15 cellular contexts compared by ENCODE assay signal in genomic region chr5:110925916-110926315, GRCh38.
DNase-seq lines count a peak whose midpoint lies in the region; ATAC-seq and TF ChIP-seq lines count a peak whose summit lies in the region.
"Had no signal": no experiment of that assay in that cellular context is flagged by ENCODE, and none has a peak within 500 bp of the region (broad histone marks: within the 10 kb centered on the region; RNA-seq: fewer than 3 reads in every experiment).

No MANE protein-coding gene starts in this region.

- no peaks in the 10 kb centered on the region for H3K9me3 ChIP-seq in IMR-90 (ENCODE audit: control insufficient read depth, insufficient read depth, low read length)
- H3K9me3 ChIP-seq in thoracic aorta, result no peaks in the 10 kb centered on the region

- H3K4ac ChIP-seq in IMR-90 (ENCODE audit: low read depth, low read length), result peak overlapping the region; percentile 59; the same call in 1 of the 2 replicates

- no peaks in the 10 kb centered on the region for H3K9me1 ChIP-seq in IMR-90 (ENCODE audit: insufficient read depth, low read length)

- H3K4me1 ChIP-seq in IMR-90 (ENCODE audit: control insufficient read depth, insufficient read depth, low read length) (peaks cover 2% of the 10 kb centered on the region), thoracic aorta (ENCODE audit: control insufficient read depth in 1 of 2, low read depth in 2 of 2) (peaks cover 10 to 21% of the 10 kb centered on the region in 2 donors)

- no peak for TF ChIP-seq RAD21 in IMR-90 (IDR thresholded peaks at IDR 0.05; ENCODE audit: low read length)

- peak overlapping the region; percentile 45; the same call in 1 of the 2 replicates for H4K5ac ChIP-seq in IMR-90 (ENCODE audit: low read depth, low read length)

- H2AFZ ChIP-seq in IMR-90 (replicated peaks; ENCODE audit: low read length, poor library complexity), result peak overlapping the region; percentile 64
- H2AFZ ChIP-seq: GM23248 had no signal

- no peaks in the 10 kb centered on the region for H3K79me1 ChIP-seq in IMR-90 (ENCODE audit: low read depth in 1 of 2, low read length in 2 of 2)

- H3K36me3 ChIP-seq in IMR-90 (ENCODE audit: control insufficient read depth, insufficient read depth, low read length) (no peaks in the 10 kb centered on the region), thoracic aorta (no peaks in the 10 kb centered on the region)

- ATAC-seq in Right ventricle myocardium superior (ENCODE audit: poor library complexity) (peak; percentile 85), IMR-90 (ENCODE audit: low read depth) (no peak), thoracic aorta (ENCODE audit: insufficient number of reproducible peaks, low FRiP score, low read depth) (peak; percentile 89)
- ATAC-seq in natural killer cell treated with Interleukin-12 subunit alpha and Interleukin-12 subunit beta and Interleukin-15 and Interleukin-18, amount 100 ng/mL, for 72 hours, result no peak
- ATAC-seq: GM12878 had no signal

- H4K8ac ChIP-seq in IMR-90 (ENCODE audit: low read depth in 2 of 2, low read length in 2 of 2), result 0 out of 4 replicates have a peak overlapping the region, but pooled peaks of 1 of the 2 experiments have one; percentile 56

- peak overlapping the region; percentile 23; the same call in 1 of the 2 replicates for H2BK20ac ChIP-seq in IMR-90 (ENCODE audit: low read depth, low read length)

- DNase-seq in Right ventricle myocardium superior (no peak), cardiac septum (ENCODE audit: low spot score) (no peak), IMR-90 (no peak), fibroblast of the aortic adventitia (ENCODE audit: low read depth) (peak; percentile 25), thoracic aorta (ENCODE audit: low spot score) (no peak), GM10266 (ENCODE audit: extremely low spot score) (no peak)
- no peak for DNase-seq in natural killer cell treated with Interleukin-12 subunit alpha and Interleukin-12 subunit beta and Interleukin-15 and Interleukin-18, amount 100 ng/mL, for 72 hours (ENCODE audit: low spot score)
- DNase-seq: C1 segment of cervical spinal cord; Calu3; CD4-positive, alpha-beta T cell; DMS 273 treated with DMSO at 0.1 percent for 48 hours; H9 had no signal

- 100% methylated on average over 1 of the region's 1 CpG; no CpG with 5 or more reads in 1 of the 2 experiments for WGBS in IMR-90 (ENCODE audit: extremely low coverage in 2 of 2, insufficient read length in 1 of 2), 2 experiments

- H3K27me3 ChIP-seq in IMR-90 (ENCODE audit: control insufficient read depth, insufficient read depth, low read length) (no peaks in the 10 kb centered on the region), thoracic aorta (replicated peaks; ENCODE audit: insufficient read depth) (no peaks in the 10 kb centered on the region)

- H3K4me3 Mint-ChIP-seq in natural killer cell treated with Interleukin-12 subunit alpha and Interleukin-12 subunit beta and Interleukin-15 and Interleukin-18, amount 100 ng/mL, for 72 hours, result no peak overlapping the region
- H3K4me3 Mint-ChIP-seq: B cell; CD4-positive, alpha-beta T cell; H9 had no signal

- H4K91ac ChIP-seq in IMR-90 (ENCODE audit: insufficient read depth, low read depth, low read length), result no peak overlapping the region

- H3K27ac ChIP-seq in IMR-90 (ENCODE audit: insufficient read depth, low read length) (no peak overlapping the region), thoracic aorta (peak overlapping the region in 1 of 2 donors; percentile 55)
- H3K27ac ChIP-seq: GM23248 had no signal

- intact Hi-C loops in Right ventricle myocardium superior (cut with DNase I) (no loop called here), cardiac septum (cut with DNase I) (no loop called here), IMR-90 (cut with micrococcal nuclease) (no loop called here)

- H3K4me1 Mint-ChIP-seq in natural killer cell treated with Interleukin-12 subunit alpha and Interleukin-12 subunit beta and Interleukin-15 and Interleukin-18, amount 100 ng/mL, for 72 hours (ENCODE audit: low read depth in 2 of 2), result no peaks in the 10 kb centered on the region
- H3K4me1 Mint-ChIP-seq: B cell, H9 had no signal

- no peak overlapping the region for H3K56ac ChIP-seq in IMR-90 (ENCODE audit: extremely low read depth, insufficient read depth, low read length)

- H2AK5ac ChIP-seq in IMR-90 (ENCODE audit: low read depth, low read length), result no peak overlapping the region; the same call in 1 of the 2 replicates

- no peaks in the 10 kb centered on the region for H4K20me1 ChIP-seq in IMR-90 (ENCODE audit: insufficient read depth, low read length)

- no peaks in the 10 kb centered on the region for H3K36me3 Mint-ChIP-seq in natural killer cell treated with Interleukin-12 subunit alpha and Interleukin-12 subunit beta and Interleukin-15 and Interleukin-18, amount 100 ng/mL, for 72 hours

- peak overlapping the region; percentile 70; the same call in 1 of the 2 replicates for H3K18ac ChIP-seq in IMR-90 (ENCODE audit: low read depth, low read length)

- no peak overlapping the region for H3K27ac Mint-ChIP-seq in natural killer cell treated with Interleukin-12 subunit alpha and Interleukin-12 subunit beta and Interleukin-15 and Interleukin-18, amount 100 ng/mL, for 72 hours
- H3K27ac Mint-ChIP-seq: B cell; CD4-positive, alpha-beta T cell; H9 had no signal

- in situ Hi-C loops in IMR-90 (cut with MboI; ENCODE audit: low sequenced_read_pairs), result no loop called here

- CTCF ChIA-PET in IMR-90 (lab: Yijun Ruan, JAX), result no interaction called here

- no TSS peak for BruUV-seq in IMR-90 (replicated peaks; lab: Mats Ljungman, UMichigan)

- H3K4me3 ChIP-seq in IMR-90 (ENCODE audit: insufficient read depth, low read depth, low read length), result no peak overlapping the region
- H3K4me3 ChIP-seq in fibroblast of the aortic adventitia (ENCODE audit: low read depth, low read length), result no peak overlapping the region
- H3K4me3 ChIP-seq in thoracic aorta, result no peak overlapping the region
- H3K4me3 ChIP-seq: GM12878, GM23248 had no signal

- peaks cover 3% of the 10 kb centered on the region for H3K9me3 Mint-ChIP-seq in natural killer cell treated with Interleukin-12 subunit alpha and Interleukin-12 subunit beta and Interleukin-15 and Interleukin-18, amount 100 ng/mL, for 72 hours
- H3K9me3 Mint-ChIP-seq: CD4-positive, alpha-beta T cell; H9 had no signal

- peak overlapping the region; percentile 49; the same call in 1 of the 2 replicates for H3K14ac ChIP-seq in IMR-90 (replicated peaks; ENCODE audit: low read depth, low read length)

- H3K9ac ChIP-seq in IMR-90 (ENCODE audit: low read depth, low read length), result no peak overlapping the region
- H3K9ac ChIP-seq: GM23248 had no signal

- POLR2A ChIA-PET in IMR-90 (lab: Charles Lee; ENCODE audit: unreplicated experiment), result no interaction called here

- H2BK15ac ChIP-seq in IMR-90 (ENCODE audit: low read depth, low read length), result peak overlapping the region; percentile 74; the same call in 1 of the 3 replicates

- no peak overlapping the region for H2AK9ac ChIP-seq in IMR-90 (replicated peaks; ENCODE audit: low read depth, low read length, poor library complexity)

- no peak overlapping the region for H2BK120ac ChIP-seq in IMR-90 (ENCODE audit: low read depth, low read length)

- H3K27me3 Mint-ChIP-seq in natural killer cell treated with Interleukin-12 subunit alpha and Interleukin-12 subunit beta and Interleukin-15 and Interleukin-18, amount 100 ng/mL, for 72 hours, result no peaks in the 10 kb centered on the region

- H3K4me2 ChIP-seq in IMR-90 (ENCODE audit: low read depth, low read length), result no peak overlapping the region

- dilution Hi-C loops in IMR-90 (cut with HindIII; ENCODE audit: low sequenced_read_pairs, unreplicated experiment), result no loop called here

- no peak for TF ChIP-seq POLR2A in IMR-90 (IDR thresholded peaks at IDR 0.05; ENCODE audit: low read depth, low read length)

- no peak overlapping the region for H3K23ac ChIP-seq in IMR-90 (ENCODE audit: low read depth, low read length)

- TF ChIP-seq CTCF in IMR-90 (conservative IDR thresholded peaks at IDR 0.05; ENCODE audit: low read depth, low read length) (no peak), fibroblast of the aortic adventitia (IDR thresholded peaks at IDR 0.05; ENCODE audit: insufficient read depth, low read length) (no peak), thoracic aorta (IDR thresholded peaks at IDR 0.05) (no peak), GM10266 (IDR thresholded peaks at IDR 0.05; ENCODE audit: control insufficient read depth, insufficient read depth, low read depth, missing control alignments) (no peak)

- H2BK5ac ChIP-seq in IMR-90 (ENCODE audit: low read depth, low read length, poor library complexity, severe bottlenecking), result no peak overlapping the region

TF ChIP-seq in IMR-90, 13 proteins besides CTCF, POLR2A, EP300 and RAD21:
- TF ChIP-seq CEBPB (IDR thresholded peaks at IDR 0.05; ENCODE audit: low read depth, low read length), result no peak
- no peak for TF ChIP-seq MAFK (IDR thresholded peaks at IDR 0.05; ENCODE audit: low read depth, low read length)

Comparison
In these comparisons a context has a peak if more than half of its experiments do, and no peak if none do; other contexts are left out.
1. ATAC-seq: peak in Right ventricle myocardium superior (single experiment) and thoracic aorta (single experiment); none in IMR-90 (single experiment) and natural killer cell treated with Interleukin-12 subunit alpha and Interleukin-12 subunit beta and Interleukin-15 and Interleukin-18, amount 100 ng/mL, for 72 hours (0 of 2).